Comparison of ENCODE assay signal across 10 cellular contexts in the genomic region with DNA sequence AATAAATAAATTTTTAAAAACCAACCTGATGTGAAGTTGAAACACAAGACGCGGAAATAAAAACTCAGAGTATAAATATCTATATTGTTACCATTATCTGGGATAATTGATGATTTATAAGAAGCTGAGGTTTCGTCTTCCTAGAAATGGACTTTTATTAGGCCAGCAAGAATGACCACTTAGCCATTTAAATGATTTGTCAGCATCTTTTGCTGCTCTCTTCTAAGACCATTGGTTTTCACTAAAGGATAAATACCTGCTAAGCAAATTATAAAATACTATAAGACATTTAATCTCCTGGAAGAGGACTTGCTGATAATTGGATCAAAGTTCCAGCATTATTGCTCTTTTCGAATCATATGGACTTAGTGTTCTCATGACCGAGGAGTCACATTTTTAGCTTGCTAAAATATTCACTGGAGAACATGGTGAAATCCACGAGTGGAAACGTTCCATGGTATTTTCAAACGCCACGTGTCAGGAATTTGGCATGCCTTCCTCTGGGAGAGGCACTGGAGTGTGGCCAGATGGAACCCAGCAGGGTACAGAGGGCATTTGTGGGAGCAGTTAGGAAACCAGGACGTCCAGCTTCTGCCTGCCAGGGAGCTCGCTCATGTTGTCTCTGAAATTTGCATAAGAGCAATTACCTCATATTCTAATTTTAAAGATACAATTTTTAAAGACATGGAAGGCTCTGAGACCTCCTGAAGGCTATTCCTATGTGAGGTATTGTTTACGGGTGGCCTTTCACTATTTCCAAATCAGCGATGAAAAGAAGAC. TPM values are rescaled to one million over a fixed set of nuclear protein-coding genes. Genes with fewer than 3 reads are reported as not detected.
DNase-seq lines count a peak whose midpoint lies in the region; ATAC-seq, FAIRE-seq and TF ChIP-seq lines count a peak whose summit lies in the region.
"Had no signal": no experiment of that assay in that cellular context is flagged by ENCODE, and none has a peak within 500 bp of the region (broad histone marks: within the 10 kb centered on the region; RNA-seq: fewer than 3 reads in every experiment).

No MANE protein-coding gene starts in this region.

- no peaks in the 10 kb centered on the region for H3K27me3 ChIP-seq in right cardiac atrium (ENCODE audit: control insufficient read depth, insufficient read depth)
- H3K27me3 ChIP-seq in spleen (replicated peaks in 1 of 7) = no peaks in the 10 kb centered on the region
- H3K27me3 ChIP-seq: cardiac muscle cell had no signal

- H3K4me3 Mint-ChIP-seq in activated T-helper 17 cell treated with anti-CD3 and anti-CD28 coated beads, Interleukin-2, amount 50 U/mL, for 72 hours = peak overlapping the region; percentile 73

- DNase-seq in right cardiac atrium = peak; percentile 67 to 79 (median 70)
- no peak for DNase-seq in spleen
- DNase-seq in NAMALWA (ENCODE audit: low spot score) = no peak
- DNase-seq in DMS153 (lab: John Stamatoyannopoulos, UW) = no peak
- DNase-seq in urothelium cell line (ENCODE audit: low spot score) = no peak
- DNase-seq: NCI-H2081 had no signal

- peak; percentile 26 for ATAC-seq in GM21723 (IDR thresholded peaks at IDR 0.05; ENCODE audit: unreplicated experiment)
- ATAC-seq in activated T-helper 17 cell treated with anti-CD3 and anti-CD28 coated beads, Interleukin-2, amount 50 U/mL, for 72 hours (replicated peaks) = no peak
- ATAC-seq in right cardiac atrium = peak; percentile 84 to 92
- no peak for ATAC-seq in HG03108 (IDR thresholded peaks at IDR 0.05; ENCODE audit: unreplicated experiment)

- peaks cover 43% of the 10 kb centered on the region for H3K4me1 Mint-ChIP-seq in activated T-helper 17 cell treated with anti-CD3 and anti-CD28 coated beads, Interleukin-2, amount 50 U/mL, for 72 hours

- H3K4me1 ChIP-seq in right cardiac atrium (ENCODE audit: control insufficient read depth, insufficient read depth, low read length) (no peaks in the 10 kb centered on the region), spleen (peaks cover 38 to 85% (median 48%) of the 10 kb centered on the region in 6 donors)

- H3K36me3 ChIP-seq in spleen = peaks cover 0 to 15% (median 2%) of the 10 kb centered on the region in 6 donors
- H3K36me3 ChIP-seq: cardiac muscle cell had no signal

- H3K27ac ChIP-seq in right cardiac atrium (ENCODE audit: low read length) = no peak overlapping the region
- peak overlapping the region in 6 of 8 donors; percentile 14 to 63 (median 42) for H3K27ac ChIP-seq in spleen
- H3K27ac ChIP-seq: cardiac muscle cell had no signal

- H3K27me3 Mint-ChIP-seq in activated T-helper 17 cell treated with anti-CD3 and anti-CD28 coated beads, Interleukin-2, amount 50 U/mL, for 72 hours = no peaks in the 10 kb centered on the region

- H3K4me3 ChIP-seq in right cardiac atrium (ENCODE audit: low read length) = no peak overlapping the region
- H3K4me3 ChIP-seq in spleen = no peak overlapping the region
- H3K4me3 ChIP-seq: cardiac muscle cell had no signal

- 56% methylated on average over 13 of the region's 13 CpGs for WGBS in right cardiac atrium
- WGBS in spleen, 5 donors = 63 to 81% (median 73%) methylated on average over 13 of the region's 13 CpGs

- TF ChIP-seq POLR2A in spleen (IDR thresholded peaks at IDR 0.05) = no peak

- H3K36me3 Mint-ChIP-seq in activated T-helper 17 cell treated with anti-CD3 and anti-CD28 coated beads, Interleukin-2, amount 50 U/mL, for 72 hours (ENCODE audit: low read depth) = peaks cover 44% of the 10 kb centered on the region

- FAIRE-seq in urothelium cell line (lab: Jason Lieb, UNC) = no peak

- H3K9me3 ChIP-seq in right cardiac atrium (ENCODE audit: control insufficient read depth, low read length) (no peaks in the 10 kb centered on the region), spleen (no peaks in the 10 kb centered on the region)

- H3K27ac Mint-ChIP-seq in activated T-helper 17 cell treated with anti-CD3 and anti-CD28 coated beads, Interleukin-2, amount 50 U/mL, for 72 hours = peak overlapping the region; percentile 87

- no peaks in the 10 kb centered on the region for H3K9me3 Mint-ChIP-seq in activated T-helper 17 cell treated with anti-CD3 and anti-CD28 coated beads, Interleukin-2, amount 50 U/mL, for 72 hours

- intact Hi-C loops in right cardiac atrium (cut with DNase I) (no loop called here), spleen (cut with DNase I; ENCODE audit: low total_unique reads) (no loop called here)

- TF ChIP-seq CTCF in spleen (IDR thresholded peaks at IDR 0.05 in 8 of 11, conservative IDR thresholded peaks at IDR 0.05 in 3 of 11) = no peak

RNA-seq across cellular contexts. Expression of a gene that starts 43.1 kb away (rescaled TPM):
- total RNA-seq in activated T-helper 17 cell treated with anti-CD3 and anti-CD28 coated beads, Interleukin-2, amount 50 U/mL, for 72 hours = 100 to 1,000 TPM; 129 to 170 TPM
- total RNA-seq in right cardiac atrium (1 to 10 TPM; 4.1 to 5.9 (median 4.5) TPM), spleen (100 to 1,000 TPM in 4 of 7 donors, 10 to 100 TPM in 3; 71.1 to 113 (median 102) TPM)
- polyA plus RNA-seq in right cardiac atrium (2.7 TPM), spleen (100 to 1,000 TPM in 2 of 3 donors, 10 to 100 TPM in 1; 91.9 to 123 (median 100) TPM)

RNA-seq across cellular contexts. Expression of a gene that starts 53.4 kb away (rescaled TPM):
- total RNA-seq in activated T-helper 17 cell treated with anti-CD3 and anti-CD28 coated beads, Interleukin-2, amount 50 U/mL, for 72 hours = 10 to 100 TPM; 41.4 to 61.8 TPM
- total RNA-seq in right cardiac atrium (100 to 1,000 TPM; 200 to 253 (median 223) TPM), spleen (100 to 1,000 TPM; 134 to 190 (median 159) TPM)
- polyA plus RNA-seq in right cardiac atrium (207 TPM), spleen (100 to 1,000 TPM; 135 to 193 (median 149) TPM)

Comparison
In these comparisons a context has a peak if more than half of its experiments do, and no peak if none do; other contexts are left out.
1. ATAC-seq: peak in GM21723 (single experiment) and right cardiac atrium (2 of 2); none in activated T-helper 17 cell treated with anti-CD3 and anti-CD28 coated beads, Interleukin-2, amount 50 U/mL, for 72 hours (single experiment) and HG03108 (single experiment).
2. DNase-seq: peak in right cardiac atrium (3 of 3); none in spleen (single experiment), NAMALWA (single experiment), DMS153 (single experiment) and urothelium cell line (single experiment).
3. RNA of a gene that starts 43.1 kb away (total RNA-seq): 129 to 170 TPM in activated T-helper 17 cell treated with anti-CD3 and anti-CD28 coated beads, Interleukin-2, amount 50 U/mL, for 72 hours and 71.1 to 113 TPM in spleen; 4.1 to 5.9 TPM in right cardiac atrium; every median in the first group is over 10 times any median in the second.